Comparison of ENCODE assay signal across 7 cellular contexts in the genomic region with DNA sequence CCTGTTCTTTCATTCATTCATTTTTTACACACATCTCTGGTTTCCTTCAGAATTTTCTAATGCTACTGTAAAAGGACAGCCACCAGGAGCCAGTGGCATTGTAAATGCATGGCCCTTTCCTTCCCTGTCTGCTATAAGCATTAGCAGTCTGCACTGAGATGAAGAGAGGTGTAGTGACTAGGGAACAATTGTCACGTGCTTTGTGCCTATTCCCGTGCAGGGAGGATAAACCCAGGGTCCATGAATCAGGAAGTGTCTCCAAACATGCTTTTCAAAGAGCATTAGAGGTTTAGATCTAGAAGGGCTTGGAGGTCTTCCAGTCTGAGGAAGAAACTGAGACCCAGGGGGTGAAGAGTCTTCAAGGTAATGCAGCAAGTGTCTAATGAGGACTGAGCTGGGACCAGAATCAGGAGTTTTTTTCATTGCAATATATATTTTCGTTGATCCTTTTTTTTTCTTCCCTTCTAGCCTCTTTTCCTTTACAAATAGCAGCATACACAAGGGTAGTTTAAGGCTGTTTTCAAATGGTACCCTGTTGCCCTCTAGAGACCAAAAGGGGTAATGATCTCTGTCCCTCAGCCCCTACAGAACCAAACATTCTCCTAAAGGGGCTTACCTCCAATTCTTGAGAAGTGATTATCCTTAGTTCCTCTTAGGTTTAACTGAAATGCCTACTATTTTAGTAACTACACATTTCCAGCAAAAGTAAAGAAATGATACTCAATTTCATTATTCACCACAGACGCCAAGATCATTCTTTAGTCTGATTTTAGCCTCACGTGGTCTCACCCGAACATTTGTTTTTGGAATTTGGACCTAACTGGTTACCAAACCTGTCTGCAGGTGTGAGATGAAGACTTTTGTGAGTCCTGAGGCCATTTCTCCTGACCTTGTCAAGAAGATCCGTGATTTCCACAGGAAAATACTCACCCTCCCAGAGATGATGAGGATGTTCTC. TPM values are rescaled to one million over a fixed set of nuclear protein-coding genes. Genes with fewer than 3 reads are reported as not detected.
DNase-seq lines count a peak whose midpoint lies in the region; ATAC-seq and TF ChIP-seq lines count a peak whose summit lies in the region.

No MANE protein-coding gene starts in this region.

- no peak overlapping the region for H3K18ac ChIP-seq in mesenchymal stem cell (ENCODE audit: low read depth in 1 of 2, low read length in 2 of 2)

- H3K4me3 Mint-ChIP-seq in effector memory CD8-positive, alpha-beta T cell: no peak overlapping the region

- peak in 1 of 2 experiments; percentile 25 for DNase-seq in HL-60 (ENCODE audit: low read depth in 1 of 2, low spot score in 1 of 2)
- DNase-seq in Peyer's patch: no peak
- peak in 1 of 3 experiments; percentile 29 for DNase-seq in effector memory CD8-positive, alpha-beta T cell
- peak; percentile 62 for DNase-seq in mesenchymal stem cell
- DNase-seq in NK-92 (lab: John Stamatoyannopoulos, UW; ENCODE audit: unreplicated experiment): no peak
- DNase-seq in activated effector memory CD4-positive, alpha-beta T cell treated with anti-CD3 and anti-CD28 coated beads, Interleukin-2, amount 50 U/mL, for 16 hours: no peak

- H3F3A ChIP-seq in DOHH2 (ENCODE audit: control insufficient read depth, insufficient read depth): no peaks in the 10 kb centered on the region

- no peak overlapping the region for H2AK5ac ChIP-seq in mesenchymal stem cell (ENCODE audit: low read length, severe bottlenecking)

- no peak overlapping the region for H3K4me3 ChIP-seq in DOHH2 (ENCODE audit: low read length)
- H3K4me3 ChIP-seq in HL-60 (replicated peaks; ENCODE audit: insufficient read depth, low read length): no peak overlapping the region
- no peak overlapping the region for H3K4me3 ChIP-seq in Peyer's patch
- H3K4me3 ChIP-seq in mesenchymal stem cell (ENCODE audit: insufficient read depth in 1 of 2, low read depth in 1 of 2, low read length in 2 of 2): no peak overlapping the region

- H3K27me3 ChIP-seq in DOHH2 (ENCODE audit: control insufficient read depth, low read length) (peaks cover 51% of the 10 kb centered on the region), HL-60 (ENCODE audit: insufficient read depth, poor library complexity, severe bottlenecking) (peaks cover 44% of the 10 kb centered on the region), Peyer's patch (no peaks in the 10 kb centered on the region), mesenchymal stem cell (ENCODE audit: control insufficient read depth in 1 of 2, insufficient read depth in 1 of 2, low read length in 2 of 2) (peaks cover 65 to 71% of the 10 kb centered on the region in 2 experiments)

- H3K27ac Mint-ChIP-seq in effector memory CD8-positive, alpha-beta T cell: no peak overlapping the region

- no peaks in the 10 kb centered on the region for H3K9me3 Mint-ChIP-seq in effector memory CD8-positive, alpha-beta T cell

- H4K20me1 ChIP-seq in DOHH2 (ENCODE audit: control insufficient read depth, insufficient read depth, low read depth, low read length): no peaks in the 10 kb centered on the region; the same call in 1 of the 2 replicates

- H3K9me3 ChIP-seq in DOHH2 (ENCODE audit: control insufficient read depth, insufficient read depth, low read length): no peaks in the 10 kb centered on the region
- H3K9me3 ChIP-seq in Peyer's patch: no peaks in the 10 kb centered on the region
- H3K9me3 ChIP-seq in mesenchymal stem cell (ENCODE audit: control insufficient read depth, low read length): no peaks in the 10 kb centered on the region

- H4K8ac ChIP-seq in mesenchymal stem cell (ENCODE audit: low read length): no peak overlapping the region

- no peak overlapping the region for H2BK5ac ChIP-seq in mesenchymal stem cell (ENCODE audit: low read depth, low read length, poor library complexity, severe bottlenecking)

- H3K4me2 ChIP-seq in DOHH2 (ENCODE audit: low read length): no peak overlapping the region
- H3K4me2 ChIP-seq in mesenchymal stem cell (ENCODE audit: low read length, poor library complexity, severe bottlenecking): no peak overlapping the region

- TF ChIP-seq CTCF in DOHH2 (IDR thresholded peaks at IDR 0.05; ENCODE audit: low read depth, low read length, poor library complexity, severe bottlenecking) (peak; percentile 79), HL-60 (IDR thresholded peaks at IDR 0.05; ENCODE audit: insufficient read depth, low read length) (peak; percentile 70), Peyer's patch (IDR thresholded peaks at IDR 0.05) (peak; percentile 31 to 88 (median 76))

- no peak overlapping the region for H2AFZ ChIP-seq in mesenchymal stem cell (ENCODE audit: low read depth, low read length)

- peaks cover 0 to 5% of the 10 kb centered on the region in 2 donors for H3K4me1 Mint-ChIP-seq in effector memory CD8-positive, alpha-beta T cell (ENCODE audit: low read depth in 2 of 2)

- H3K4ac ChIP-seq in mesenchymal stem cell (ENCODE audit: low read depth in 1 of 2, low read length in 2 of 2): no peak overlapping the region

- H3K36me3 ChIP-seq in DOHH2 (ENCODE audit: control insufficient read depth, low read length) (no peaks in the 10 kb centered on the region), Peyer's patch (peaks cover 0 to 18% (median 0%) of the 10 kb centered on the region in 3 donors), mesenchymal stem cell (ENCODE audit: control insufficient read depth in 1 of 2, insufficient read depth in 2 of 2, low read depth in 1 of 2, low read length in 2 of 2) (no peaks in the 10 kb centered on the region)

- H3K23ac ChIP-seq in mesenchymal stem cell (ENCODE audit: low read length in 2 of 2): no peak overlapping the region

- peaks cover 69 to 87% of the 10 kb centered on the region in 2 donors for H3K27me3 Mint-ChIP-seq in effector memory CD8-positive, alpha-beta T cell

- H4K91ac ChIP-seq in mesenchymal stem cell (ENCODE audit: low read length): no peak overlapping the region

- H2BK12ac ChIP-seq in mesenchymal stem cell (ENCODE audit: low read length in 2 of 2): no peak overlapping the region

- H3K36me3 Mint-ChIP-seq in effector memory CD8-positive, alpha-beta T cell (ENCODE audit: insufficient read depth): peaks cover 2% of the 10 kb centered on the region

- H3K9ac ChIP-seq in mesenchymal stem cell (ENCODE audit: low read length): no peak overlapping the region

- TF ChIP-seq POLR2A in Peyer's patch (IDR thresholded peaks at IDR 0.05): no peak

- no peak overlapping the region for H2BK120ac ChIP-seq in mesenchymal stem cell (ENCODE audit: low read depth, low read length)

- H3K4me1 ChIP-seq in DOHH2 (ENCODE audit: control insufficient read depth, low read length): no peaks in the 10 kb centered on the region
- H3K4me1 ChIP-seq in Peyer's patch: peaks cover 0 to 9% (median 0%) of the 10 kb centered on the region in 4 donors
- peaks cover 6% of the 10 kb centered on the region for H3K4me1 ChIP-seq in mesenchymal stem cell (ENCODE audit: control insufficient read depth, insufficient read depth, low read depth, low read length)

- no peak overlapping the region for H2BK15ac ChIP-seq in mesenchymal stem cell (ENCODE audit: low read depth, poor library complexity, severe bottlenecking)

- no peak overlapping the region for H3K27ac ChIP-seq in DOHH2 (ENCODE audit: low read depth, low read length)
- no peak overlapping the region for H3K27ac ChIP-seq in HL-60 (replicated peaks)
- no peak overlapping the region for H3K27ac ChIP-seq in Peyer's patch
- no peak overlapping the region for H3K27ac ChIP-seq in mesenchymal stem cell (ENCODE audit: low read length, poor library complexity, severe bottlenecking)

- no peak overlapping the region for H3K14ac ChIP-seq in mesenchymal stem cell (ENCODE audit: low read length in 2 of 2)

- H3K9me2 ChIP-seq in DOHH2 (replicated peaks; ENCODE audit: control insufficient read depth, low read length): no peaks in the 10 kb centered on the region

- peak; percentile 79 for ATAC-seq in effector memory CD8-positive, alpha-beta T cell (replicated peaks)

- 30% methylated on average over 6 of the region's 7 CpGs for WGBS in mesenchymal stem cell

- no peaks in the 10 kb centered on the region for H3K79me2 ChIP-seq in DOHH2 (ENCODE audit: control insufficient read depth, low read length)

- no peaks in the 10 kb centered on the region for H3K79me1 ChIP-seq in mesenchymal stem cell (replicated peaks; ENCODE audit: low read length, poor library complexity, severe bottlenecking)

RNA-seq across cellular contexts. Expression of a gene that starts 6.6 kb away (rescaled TPM):
- total RNA-seq in Peyer's patch: 100 to 1,000 TPM in 1 of 4 donors, 10 to 100 TPM in 3; 19.8 to 110 (median 81.0) TPM
- not detected for polyA plus RNA-seq in mesenchymal stem cell (2013, experiment 1 of 2)
- not detected for polyA plus RNA-seq in mesenchymal stem cell (2013, experiment 2 of 2)

RNA-seq across cellular contexts. Expression of a gene that starts 8.9 kb away (rescaled TPM):
- 1 to 10 TPM; 2.5 to 7.4 (median 6.3) TPM for total RNA-seq in Peyer's patch
- polyA plus RNA-seq in mesenchymal stem cell (2013, experiment 1 of 2): not detected
- not detected for polyA plus RNA-seq in mesenchymal stem cell (2013, experiment 2 of 2)

RNA-seq across cellular contexts. Expression of a gene that starts 34.0 kb away (rescaled TPM):
- total RNA-seq in Peyer's patch: 10 to 100 TPM in 3 of 4 donors, not detected in 1; 10.9 to 13.7 (median 12.7) TPM
- polyA plus RNA-seq in mesenchymal stem cell (2013, experiment 1 of 2): not detected
- polyA plus RNA-seq in mesenchymal stem cell (2013, experiment 2 of 2): not detected

RNA-seq across cellular contexts. Expression of a gene that starts 43.3 kb away (rescaled TPM):
- 100 to 1,000 TPM in 1 of 4 donors, 10 to 100 TPM in 3; 65.9 to 175 (median 90.5) TPM for total RNA-seq in Peyer's patch
- polyA plus RNA-seq in mesenchymal stem cell (2013, experiment 1 of 2): 24.2 TPM
- 24.0 TPM for polyA plus RNA-seq in mesenchymal stem cell (2013, experiment 2 of 2)

RNA-seq across cellular contexts. Expression of a gene that starts 57.0 kb away (rescaled TPM):
- total RNA-seq in Peyer's patch: 10 to 100 TPM in 3 of 4 donors, 1 to 10 TPM in 1; 9.9 to 56.9 (median 42.0) TPM
- not detected for polyA plus RNA-seq in mesenchymal stem cell (2013, experiment 1 of 2)
- polyA plus RNA-seq in mesenchymal stem cell (2013, experiment 2 of 2): not detected
